ENCODE assay signal across 14 cellular contexts in genomic region chr12:52872644-52873384, GRCh38. TPM values are rescaled to one million over a fixed set of nuclear protein-coding genes. Genes with fewer than 3 reads are reported as not detected.
DNase-seq lines count a peak whose midpoint lies in the region; ATAC-seq and TF ChIP-seq lines count a peak whose summit lies in the region.
"Had no signal": no experiment of that assay in that cellular context is flagged by ENCODE, and none has a peak within 500 bp of the region (broad histone marks: within the 10 kb centered on the region; RNA-seq: fewer than 3 reads in every experiment).

No MANE protein-coding gene starts in this region.

- no peak for TF ChIP-seq CTCF in mucosa of descending colon (IDR thresholded peaks at IDR 0.05)

- H3K9me3 Mint-ChIP-seq in stimulated activated naive CD8-positive, alpha-beta T cell treated with anti-CD3 and anti-CD28 coated beads, Interleukin-15, Interleukin-2, amounts not matched to agents 100 ng/mL and 50 ng/mL, for 24 hours: no peaks in the 10 kb centered on the region
- H3K9me3 Mint-ChIP-seq in stimulated activated naive CD8-positive, alpha-beta T cell treated with anti-CD3 and anti-CD28 coated beads, Interleukin-15, amount 100 ng/mL, for 72 hours: no peaks in the 10 kb centered on the region
- no peaks in the 10 kb centered on the region for H3K9me3 Mint-ChIP-seq in activated T-helper 2 cell treated with anti-CD3 and anti-CD28 coated beads, Interferon-gamma antibody, Interleukin-2, Interleukin-4, amounts not matched to agents 10 μg/mL and 5 μg/mL and 100 μg/mL, durations not matched to agents 14 hours and 24 hours and 36 hours

- H3K4me3 Mint-ChIP-seq in stimulated activated naive CD8-positive, alpha-beta T cell treated with anti-CD3 and anti-CD28 coated beads, Interleukin-15, Interleukin-2, amounts not matched to agents 100 ng/mL and 50 ng/mL, for 24 hours: peak overlapping the region; percentile 75
- H3K4me3 Mint-ChIP-seq in stimulated activated naive CD8-positive, alpha-beta T cell treated with anti-CD3 and anti-CD28 coated beads, Interleukin-15, amount 100 ng/mL, for 72 hours: peak overlapping the region in 1 of 2 donors; percentile 64
- H3K4me3 Mint-ChIP-seq in activated T-helper 2 cell treated with anti-CD3 and anti-CD28 coated beads, Interferon-gamma antibody, Interleukin-2, Interleukin-4, amounts not matched to agents 10 μg/mL and 5 μg/mL and 100 μg/mL, durations not matched to agents 14 hours and 24 hours and 36 hours (ENCODE audit: low read depth): peak overlapping the region; percentile 69

- no peaks in the 10 kb centered on the region for H3K9me3 ChIP-seq in mucosa of descending colon
- H3K9me3 ChIP-seq: esophagus muscularis mucosa, SJCRH30 had no signal

- H3K27ac Mint-ChIP-seq in stimulated activated naive CD8-positive, alpha-beta T cell treated with anti-CD3 and anti-CD28 coated beads, Interleukin-15, Interleukin-2, amounts not matched to agents 100 ng/mL and 50 ng/mL, for 24 hours: no peak overlapping the region
- no peak overlapping the region for H3K27ac Mint-ChIP-seq in stimulated activated naive CD8-positive, alpha-beta T cell treated with anti-CD3 and anti-CD28 coated beads, Interleukin-15, amount 100 ng/mL, for 72 hours
- H3K27ac Mint-ChIP-seq in activated T-helper 2 cell treated with anti-CD3 and anti-CD28 coated beads, Interferon-gamma antibody, Interleukin-2, Interleukin-4, amounts not matched to agents 10 μg/mL and 5 μg/mL and 100 μg/mL, durations not matched to agents 14 hours and 24 hours and 36 hours: no peak overlapping the region

- peaks cover 5% of the 10 kb centered on the region for H3K27me3 Mint-ChIP-seq in stimulated activated naive CD8-positive, alpha-beta T cell treated with anti-CD3 and anti-CD28 coated beads, Interleukin-15, Interleukin-2, amounts not matched to agents 100 ng/mL and 50 ng/mL, for 24 hours
- H3K27me3 Mint-ChIP-seq in stimulated activated naive CD8-positive, alpha-beta T cell treated with anti-CD3 and anti-CD28 coated beads, Interleukin-15, amount 100 ng/mL, for 72 hours: no peaks in the 10 kb centered on the region
- peaks cover 7% of the 10 kb centered on the region for H3K27me3 Mint-ChIP-seq in activated T-helper 2 cell treated with anti-CD3 and anti-CD28 coated beads, Interferon-gamma antibody, Interleukin-2, Interleukin-4, amounts not matched to agents 10 μg/mL and 5 μg/mL and 100 μg/mL, durations not matched to agents 14 hours and 24 hours and 36 hours (ENCODE audit: low read depth)

- H3K4me3 ChIP-seq in mucosa of descending colon: no peak overlapping the region

- intact Hi-C loops in activated T-helper 2 cell treated with anti-CD3 and anti-CD28 coated beads, Interferon-gamma antibody, Interleukin-2, Interleukin-4, amounts not matched to agents 10 μg/mL and 5 μg/mL and 100 μg/mL, durations not matched to agents 14 hours and 24 hours and 36 hours (cut with micrococcal nuclease): no loop called here
- intact Hi-C loops in mucosa of descending colon (cut with DNase I, micrococcal nuclease): loop anchor here (5.0 to 10.0 kb wide), 3 partner anchors 508 to 731 kb away; partner anchors contain the start of gene KRT85 (in 1 of the 2)

- peaks cover 47% of the 10 kb centered on the region for H3K4me1 ChIP-seq in mucosa of descending colon (ENCODE audit: low read depth)

- DNase-seq in stimulated activated naive CD8-positive, alpha-beta T cell treated with anti-CD3 and anti-CD28 coated beads, Interleukin-15, amount 100 ng/mL, for 72 hours: no peak
- no peak for DNase-seq in activated T-helper 2 cell treated with anti-CD3 and anti-CD28 coated beads, Interferon-gamma antibody, Interleukin-2, Interleukin-4, amounts not matched to agents 10 μg/mL and 5 μg/mL and 100 μg/mL, durations not matched to agents 14 hours and 24 hours and 36 hours (ENCODE audit: low spot score)
- DNase-seq in mucosa of descending colon (peak; percentile 79 to 81 (median 81)), SK-N-DZ (ENCODE audit: low spot score) (no peak)
- no peak for DNase-seq in effector CD4-positive, alpha-beta T cell
- DNase-seq: NCI-H226, SJCRH30 had no signal

- H3K36me3 Mint-ChIP-seq in stimulated activated naive CD8-positive, alpha-beta T cell treated with anti-CD3 and anti-CD28 coated beads, Interleukin-15, Interleukin-2, amounts not matched to agents 100 ng/mL and 50 ng/mL, for 24 hours (ENCODE audit: low read depth): no peaks in the 10 kb centered on the region
- no peaks in the 10 kb centered on the region for H3K36me3 Mint-ChIP-seq in activated T-helper 2 cell treated with anti-CD3 and anti-CD28 coated beads, Interferon-gamma antibody, Interleukin-2, Interleukin-4, amounts not matched to agents 10 μg/mL and 5 μg/mL and 100 μg/mL, durations not matched to agents 14 hours and 24 hours and 36 hours (ENCODE audit: low read depth)

- no peaks in the 10 kb centered on the region for H3K36me3 ChIP-seq in mucosa of descending colon (ENCODE audit: low read depth)
- H3K36me3 ChIP-seq: esophagus muscularis mucosa, SJCRH30 had no signal

- peaks cover 33% of the 10 kb centered on the region for H3K4me1 Mint-ChIP-seq in stimulated activated naive CD8-positive, alpha-beta T cell treated with anti-CD3 and anti-CD28 coated beads, Interleukin-15, Interleukin-2, amounts not matched to agents 100 ng/mL and 50 ng/mL, for 24 hours (ENCODE audit: low read depth)
- H3K4me1 Mint-ChIP-seq in stimulated activated naive CD8-positive, alpha-beta T cell treated with anti-CD3 and anti-CD28 coated beads, Interleukin-15, amount 100 ng/mL, for 72 hours: peaks cover 35% of the 10 kb centered on the region
- peaks cover 14% of the 10 kb centered on the region for H3K4me1 Mint-ChIP-seq in activated T-helper 2 cell treated with anti-CD3 and anti-CD28 coated beads, Interferon-gamma antibody, Interleukin-2, Interleukin-4, amounts not matched to agents 10 μg/mL and 5 μg/mL and 100 μg/mL, durations not matched to agents 14 hours and 24 hours and 36 hours (ENCODE audit: low read depth)

- no peak for ATAC-seq in stimulated activated naive CD8-positive, alpha-beta T cell treated with anti-CD3 and anti-CD28 coated beads, Interleukin-15, amount 100 ng/mL, for 72 hours
- ATAC-seq in mucosa of descending colon: peak; percentile 57
- no peak for ATAC-seq in GM19351 (IDR thresholded peaks at IDR 0.05; ENCODE audit: unreplicated experiment)
- no peak for ATAC-seq in GM19455 (IDR thresholded peaks at IDR 0.05; ENCODE audit: unreplicated experiment)
- ATAC-seq: HepG2 had no signal

RNA-seq across cellular contexts. Expression of gene KRT78, which starts 24.0 kb away (rescaled TPM):
- total RNA-seq in activated T-helper 2 cell treated with anti-CD3 and anti-CD28 coated beads, Interferon-gamma antibody, Interleukin-2, Interleukin-4, amounts not matched to agents 10 μg/mL and 5 μg/mL and 100 μg/mL, durations not matched to agents 14 hours and 24 hours and 36 hours: not detected in 2 replicates
- not detected for total RNA-seq in mucosa of descending colon
- not detected in 2 replicates for polyA plus RNA-seq in SK-N-DZ (2014; cell fraction: cytosol; rRNA removed)
- not detected in 2 replicates for polyA plus RNA-seq in SK-N-DZ (2014; cell fraction: nucleus; rRNA removed)
- total RNA-seq: activated CD8-positive, alpha-beta memory T cell treated with anti-CD3 and anti-CD28 coated beads for 36 hours; HepG2; posterior vena cava; SJCRH30 had no signal
- polyA plus RNA-seq: HepG2 had no signal

RNA-seq across cellular contexts. Expression of gene KRT8, which starts 32.1 kb away (rescaled TPM):
- 0.18 and 0.25 TPM in 2 replicates for total RNA-seq in activated T-helper 2 cell treated with anti-CD3 and anti-CD28 coated beads, Interferon-gamma antibody, Interleukin-2, Interleukin-4, amounts not matched to agents 10 μg/mL and 5 μg/mL and 100 μg/mL, durations not matched to agents 14 hours and 24 hours and 36 hours
- 1,000 to 10,000 TPM; 1,334 to 4,222 (median 3,664) TPM for total RNA-seq in mucosa of descending colon
- 1.5 and 1.8 TPM in 2 replicates for polyA plus RNA-seq in SK-N-DZ (2014; cell fraction: cytosol; rRNA removed)
- polyA plus RNA-seq in SK-N-DZ (2014; cell fraction: nucleus; rRNA removed): 0.25 and 0.31 TPM in 2 replicates
- total RNA-seq: activated CD8-positive, alpha-beta memory T cell treated with anti-CD3 and anti-CD28 coated beads for 36 hours had no signal

RNA-seq across cellular contexts. Expression of gene KRT79, which starts 38.7 kb away (rescaled TPM):
- total RNA-seq in activated T-helper 2 cell treated with anti-CD3 and anti-CD28 coated beads, Interferon-gamma antibody, Interleukin-2, Interleukin-4, amounts not matched to agents 10 μg/mL and 5 μg/mL and 100 μg/mL, durations not matched to agents 14 hours and 24 hours and 36 hours: not detected in 2 replicates
- not detected for total RNA-seq in mucosa of descending colon
- polyA plus RNA-seq in SK-N-DZ (2014; cell fraction: cytosol; rRNA removed): not detected in 2 replicates
- polyA plus RNA-seq in SK-N-DZ (2014; cell fraction: nucleus; rRNA removed): not detected in 2 replicates
- total RNA-seq: esophagus muscularis mucosa, HepG2, posterior vena cava, SJCRH30 had no signal

RNA-seq across cellular contexts. Expression of gene KRT4, which starts 58.9 kb away (rescaled TPM):
- not detected in 2 replicates for total RNA-seq in activated T-helper 2 cell treated with anti-CD3 and anti-CD28 coated beads, Interferon-gamma antibody, Interleukin-2, Interleukin-4, amounts not matched to agents 10 μg/mL and 5 μg/mL and 100 μg/mL, durations not matched to agents 14 hours and 24 hours and 36 hours
- not detected for total RNA-seq in mucosa of descending colon
- polyA plus RNA-seq in SK-N-DZ (2014; cell fraction: cytosol; rRNA removed): not detected in 2 replicates
- not detected in 2 replicates for polyA plus RNA-seq in SK-N-DZ (2014; cell fraction: nucleus; rRNA removed)
- total RNA-seq: activated CD8-positive, alpha-beta memory T cell treated with anti-CD3 and anti-CD28 coated beads for 36 hours; HepG2; posterior vena cava; SJCRH30 had no signal
- polyA plus RNA-seq: HepG2 had no signal

Comparison
In these comparisons a context has a peak if more than half of its experiments do, and no peak if none do; other contexts are left out.
1. DNase-seq: peak in mucosa of descending colon (3 of 3); none in stimulated activated naive CD8-positive, alpha-beta T cell treated with anti-CD3 and anti-CD28 coated beads, Interleukin-15, amount 100 ng/mL, for 72 hours (0 of 2), activated T-helper 2 cell treated with anti-CD3 and anti-CD28 coated beads, Interferon-gamma antibody, Interleukin-2, Interleukin-4, amounts not matched to agents 10 μg/mL and 5 μg/mL and 100 μg/mL, durations not matched to agents 14 hours and 24 hours and 36 hours (single experiment), SK-N-DZ (single experiment) and effector CD4-positive, alpha-beta T cell (single experiment).
2. RNA of gene KRT8, which starts 32.1 kb away (total RNA-seq): 1,334 to 4,222 TPM in mucosa of descending colon; 0.18 to 0.25 TPM in activated T-helper 2 cell treated with anti-CD3 and anti-CD28 coated beads, Interferon-gamma antibody, Interleukin-2, Interleukin-4, amounts not matched to agents 10 μg/mL and 5 μg/mL and 100 μg/mL, durations not matched to agents 14 hours and 24 hours and 36 hours; every median in the first group is over 1,000 times any median in the second.